ENCODE assay signal across 2 cellular contexts in genomic region chr1:153616885-153617428, GRCh38.
TF ChIP-seq lines count a peak whose summit lies in the region.

No MANE protein-coding gene starts in this region.

TF ChIP-seq in SK-N-SH, 30 proteins besides CTCF, POLR2A, EP300 and RAD21:
- TF ChIP-seq, protein P1, sequence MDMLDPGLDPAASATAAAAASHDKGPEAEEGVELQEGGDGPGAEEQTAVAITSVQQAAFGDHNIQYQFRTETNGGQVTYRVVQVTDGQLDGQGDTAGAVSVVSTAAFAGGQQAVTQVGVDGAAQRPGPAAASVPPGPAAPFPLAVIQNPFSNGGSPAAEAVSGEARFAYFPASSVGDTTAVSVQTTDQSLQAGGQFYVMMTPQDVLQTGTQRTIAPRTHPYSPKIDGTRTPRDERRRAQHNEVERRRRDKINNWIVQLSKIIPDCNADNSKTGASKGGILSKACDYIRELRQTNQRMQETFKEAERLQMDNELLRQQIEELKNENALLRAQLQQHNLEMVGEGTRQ (IDR thresholded peaks at IDR 0.05; ENCODE audit: borderline replicate concordance, low read depth, low read length): no peak
- TF ChIP-seq, protein P2, sequence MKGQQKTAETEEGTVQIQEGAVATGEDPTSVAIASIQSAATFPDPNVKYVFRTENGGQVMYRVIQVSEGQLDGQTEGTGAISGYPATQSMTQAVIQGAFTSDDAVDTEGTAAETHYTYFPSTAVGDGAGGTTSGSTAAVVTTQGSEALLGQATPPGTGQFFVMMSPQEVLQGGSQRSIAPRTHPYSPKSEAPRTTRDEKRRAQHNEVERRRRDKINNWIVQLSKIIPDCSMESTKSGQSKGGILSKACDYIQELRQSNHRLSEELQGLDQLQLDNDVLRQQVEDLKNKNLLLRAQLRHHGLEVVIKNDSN (IDR thresholded peaks at IDR 0.05; ENCODE audit: borderline replicate concordance, low read depth): no peak
- no peak for TF ChIP-seq TEAD4 (IDR thresholded peaks at IDR 0.05; ENCODE audit: borderline replicate concordance, insufficient read depth)
- no peak for TF ChIP-seq NRF1 (IDR thresholded peaks at IDR 0.05; ENCODE audit: low read depth, low read length)
- TF ChIP-seq, protein P3, sequence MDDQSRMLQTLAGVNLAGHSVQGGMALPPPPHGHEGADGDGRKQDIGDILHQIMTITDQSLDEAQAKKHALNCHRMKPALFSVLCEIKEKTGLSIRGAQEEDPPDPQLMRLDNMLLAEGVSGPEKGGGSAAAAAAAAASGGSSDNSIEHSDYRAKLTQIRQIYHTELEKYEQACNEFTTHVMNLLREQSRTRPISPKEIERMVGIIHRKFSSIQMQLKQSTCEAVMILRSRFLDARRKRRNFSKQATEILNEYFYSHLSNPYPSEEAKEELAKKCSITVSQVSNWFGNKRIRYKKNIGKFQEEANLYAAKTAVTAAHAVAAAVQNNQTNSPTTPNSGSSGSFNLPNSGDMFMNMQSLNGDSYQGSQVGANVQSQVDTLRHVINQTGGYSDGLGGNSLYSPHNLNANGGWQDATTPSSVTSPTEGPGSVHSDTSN (IDR thresholded peaks at IDR 0.05): no peak
- no peak for TF ChIP-seq ELF1 (IDR thresholded peaks at IDR 0.05)
- no peak for TF ChIP-seq FOSL2 (IDR thresholded peaks at IDR 0.05; ENCODE audit: borderline replicate concordance, low read depth)
- no peak for TF ChIP-seq FOXJ3 (CRISPR knock-in tag; IDR thresholded peaks at IDR 0.05)
- TF ChIP-seq POLR2AphosphoS5 (IDR thresholded peaks at IDR 0.05; ENCODE audit: low read depth, low read length): no peak
- no peak for TF ChIP-seq MXI1 (IDR thresholded peaks at IDR 0.05; ENCODE audit: low read depth, low read length)
- no peak for TF ChIP-seq EZH2phosphoT487 (IDR thresholded peaks at IDR 0.05; ENCODE audit: borderline replicate concordance, low read depth)
- TF ChIP-seq RXRA (IDR thresholded peaks at IDR 0.05; ENCODE audit: borderline replicate concordance, low read depth): no peak

TF ChIP-seq in liver, 16 proteins besides CTCF, POLR2A, EP300 and RAD21 (continued from another document):
- TF ChIP-seq TAF1 (conservative IDR thresholded peaks at IDR 0.05) (no peak), REST (IDR thresholded peaks at IDR 0.05) (no peak), JUND (IDR thresholded peaks at IDR 0.05) (no peak), NR2F2 (IDR thresholded peaks at IDR 0.05) (no peak), SP1 (IDR thresholded peaks at IDR 0.05) (no peak), FOXA2 (IDR thresholded peaks at IDR 0.05) (no peak), HNF4G (IDR thresholded peaks at IDR 0.05) (no peak), RXRA (IDR thresholded peaks at IDR 0.05) (no peak), GABPA (IDR thresholded peaks at IDR 0.05 in 1 of 2, conservative IDR thresholded peaks at IDR 0.05 in 1 of 2) (no peak), HNF4A (conservative IDR thresholded peaks at IDR 0.05) (no peak), EGR1 (IDR thresholded peaks at IDR 0.05; ENCODE audit: low read depth in 2 of 2) (no peak), FOXA1 (IDR thresholded peaks at IDR 0.05) (no peak)
- TF ChIP-seq, protein P4, sequence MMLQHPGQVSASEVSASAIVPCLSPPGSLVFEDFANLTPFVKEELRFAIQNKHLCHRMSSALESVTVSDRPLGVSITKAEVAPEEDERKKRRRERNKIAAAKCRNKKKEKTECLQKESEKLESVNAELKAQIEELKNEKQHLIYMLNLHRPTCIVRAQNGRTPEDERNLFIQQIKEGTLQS (IDR thresholded peaks at IDR 0.05): no peak
- TF ChIP-seq, protein P5, sequence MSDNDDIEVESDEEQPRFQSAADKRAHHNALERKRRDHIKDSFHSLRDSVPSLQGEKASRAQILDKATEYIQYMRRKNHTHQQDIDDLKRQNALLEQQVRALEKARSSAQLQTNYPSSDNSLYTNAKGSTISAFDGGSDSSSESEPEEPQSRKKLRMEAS (IDR thresholded peaks at IDR 0.05): no peak
TF ChIP-seq in liver: peak in this region for 0.
